Comparison of ENCODE assay signal across 28 cellular contexts in genomic region chr15:47607750-47608149, GRCh38.
A peak's percentile ranks its signal among the peaks of the same experiment; 100 is the strongest.
DNase-seq lines count a peak whose midpoint lies in the region; ATAC-seq, FAIRE-seq and TF ChIP-seq lines count a peak whose summit lies in the region.
"Had no signal": no experiment of that assay in that cellular context is flagged by ENCODE, and none has a peak within 500 bp of the region (broad histone marks: within the 10 kb centered on the region; RNA-seq: fewer than 3 reads in every experiment).

No MANE protein-coding gene starts in this region.

- DNase-seq in heart left ventricle (no peak), cardiac septum (ENCODE audit: low spot score) (no peak), astrocyte (ENCODE audit: low read depth) (peak; percentile 36), left ventricle myocardium superior (no peak), thyroid gland (peak; percentile 5 to 26), NCI-H526 (lab: John Stamatoyannopoulos, UW) (no peak), RWPE1 (ENCODE audit: low spot score) (no peak), hepatic stellate cell (ENCODE audit: low spot score) (no peak)
- DNase-seq: activated CD4-positive, alpha-beta T cell treated with anti-CD3 and anti-CD28 coated beads, Interleukin-2, amount 50 U/mL, for 1 hour; activated CD8-positive, alpha-beta memory T cell treated with anti-CD3 and anti-CD28 coated beads, Interleukin-2, amount 10 ng/mL, durations not matched to agents 7 days and 5 days; activated naive CD4-positive, alpha-beta T cell; activated T-cell treated with anti-CD3 and anti-CD28 coated beads, Interleukin-2, amount 50 U/mL, for 72 hours; cortex of kidney; DMS79 treated with DMSO at 0.1 percent for 48 hours; gastrocnemius medialis; KBM-7; lower lobe of right lung; natural killer cell; NCI-H1105 treated with DMSO at 0.1 percent for 48 hours; NCI-H2029; stimulated activated CD4-positive, alpha-beta T cell treated with anti-CD3 and anti-CD28 coated beads, Interleukin-2, amount 100 ng/mL, for 24 hours had no signal

- intact Hi-C loops in heart left ventricle (cut with DNase I): no loop called here
- intact Hi-C loops in cardiac septum (cut with DNase I): loop anchor here (5.0 kb wide), 1 partner anchor 95 kb away; no protein-coding TSS in a partner anchor
- intact Hi-C loops in left ventricle myocardium superior (cut with micrococcal nuclease): no loop called here
- intact Hi-C loops in thyroid gland (cut with DNase I): no loop called here

- TF ChIP-seq POLR2A in heart left ventricle (IDR thresholded peaks at IDR 0.05): no peak
- no peak for TF ChIP-seq POLR2A in thyroid gland (IDR thresholded peaks at IDR 0.05)

- WGBS in heart left ventricle, 4 donors: 5 to 19% (median 7%) methylated on average over 1 of the region's 1 CpG
- 42 to 52% methylated on average over 1 of the region's 1 CpG for WGBS in thyroid gland, 2 donors

- peaks cover 0 to 8% (median 0%) of the 10 kb centered on the region in 9 donors for H3K27me3 ChIP-seq in heart left ventricle
- no peaks in the 10 kb centered on the region for H3K27me3 ChIP-seq in astrocyte (ENCODE audit: insufficient read depth, low read length)
- H3K27me3 ChIP-seq in thyroid gland: no peaks in the 10 kb centered on the region
- H3K27me3 ChIP-seq: BLaER1, gastrocnemius medialis had no signal

- H3K4me2 ChIP-seq in astrocyte (ENCODE audit: low read length): no peak overlapping the region
- H3K4me2 ChIP-seq: BLaER1 had no signal

- no peaks in the 10 kb centered on the region for H3K36me3 Mint-ChIP-seq in astrocyte (ENCODE audit: low read depth, unreplicated experiment)
- H3K36me3 Mint-ChIP-seq: activated CD8-positive, alpha-beta memory T cell treated with anti-CD3 and anti-CD28 coated beads, Interleukin-2, amount 10 ng/mL, durations not matched to agents 7 days and 5 days; natural killer cell; type B pancreatic cell; WTC11 had no signal

- H3K9ac ChIP-seq in astrocyte (ENCODE audit: low read length): no peak overlapping the region
- H3K9ac ChIP-seq: BLaER1 had no signal

- no peak overlapping the region for H3K4me3 Mint-ChIP-seq in astrocyte (ENCODE audit: unreplicated experiment)
- H3K4me3 Mint-ChIP-seq: activated CD8-positive, alpha-beta memory T cell treated with anti-CD3 and anti-CD28 coated beads, Interleukin-2, amount 10 ng/mL, durations not matched to agents 7 days and 5 days; activated T-cell treated with anti-CD3 and anti-CD28 coated beads, Interleukin-2, amount 50 U/mL, for 72 hours; natural killer cell; T-helper 2 cell treated with Interferon-gamma antibody and Interleukin-4, amounts not matched to agents 5 μg/mL and 100 μg/mL, for 36 hours; type B pancreatic cell; WTC11 had no signal

- no peak for TF ChIP-seq CTCF in heart left ventricle (IDR thresholded peaks at IDR 0.05)
- no peak for TF ChIP-seq CTCF in astrocyte (IDR thresholded peaks at IDR 0.05; ENCODE audit: insufficient read depth, low read depth, low read length)
- TF ChIP-seq CTCF in thyroid gland (IDR thresholded peaks at IDR 0.05): no peak
- no peak for TF ChIP-seq CTCF in RWPE1 (conservative IDR thresholded peaks at IDR 0.05; ENCODE audit: low read depth)

- CTCF ChIA-PET in RWPE1 (lab: Yijun Ruan, JAX): no interaction called here

- no peak overlapping the region for H2AFZ ChIP-seq in astrocyte (ENCODE audit: low read depth, low read length)

- H3K79me2 ChIP-seq in astrocyte (ENCODE audit: insufficient read depth, low read length): no peaks in the 10 kb centered on the region

- peaks cover 0 to 12% (median 8%) of the 10 kb centered on the region in 12 donors for H3K4me1 ChIP-seq in heart left ventricle
- no peaks in the 10 kb centered on the region for H3K4me1 ChIP-seq in astrocyte (ENCODE audit: insufficient read depth, low read length)
- peaks cover 3 to 12% of the 10 kb centered on the region in 2 donors for H3K4me1 ChIP-seq in thyroid gland
- H3K4me1 ChIP-seq: BLaER1, gastrocnemius medialis, HAP-1, lower lobe of right lung had no signal

- no peaks in the 10 kb centered on the region for H3K27me3 Mint-ChIP-seq in astrocyte (ENCODE audit: low read depth, unreplicated experiment)
- H3K27me3 Mint-ChIP-seq: activated CD8-positive, alpha-beta memory T cell treated with anti-CD3 and anti-CD28 coated beads, Interleukin-2, amount 10 ng/mL, durations not matched to agents 7 days and 5 days; type B pancreatic cell had no signal

- no peak overlapping the region for H3K27ac Mint-ChIP-seq in astrocyte (ENCODE audit: unreplicated experiment)
- H3K27ac Mint-ChIP-seq: activated CD8-positive, alpha-beta memory T cell treated with anti-CD3 and anti-CD28 coated beads, Interleukin-2, amount 10 ng/mL, durations not matched to agents 7 days and 5 days; activated T-cell treated with anti-CD3 and anti-CD28 coated beads, Interleukin-2, amount 50 U/mL, for 72 hours; natural killer cell; T-helper 2 cell treated with Interferon-gamma antibody and Interleukin-4, amounts not matched to agents 5 μg/mL and 100 μg/mL, for 36 hours; type B pancreatic cell; WTC11 had no signal

- H3K4me3 ChIP-seq in heart left ventricle (no peak overlapping the region), astrocyte (ENCODE audit: insufficient read depth, low read depth, low read length) (no peak overlapping the region), thyroid gland (replicated peaks in 1 of 3) (no peak overlapping the region)
- H3K4me3 ChIP-seq: BLaER1, gastrocnemius medialis, HAP-1, lower lobe of right lung had no signal

- H3K9me3 ChIP-seq in heart left ventricle (peaks cover 0 to 9% (median 0%) of the 10 kb centered on the region in 12 donors), astrocyte (ENCODE audit: insufficient read depth, low read depth, low read length) (no peaks in the 10 kb centered on the region), thyroid gland (no peaks in the 10 kb centered on the region)
- H3K9me3 ChIP-seq: BLaER1, gastrocnemius medialis, HAP-1, lower lobe of right lung had no signal

- peak; percentile 61 to 74 (median 64) for ATAC-seq in heart left ventricle
- peak; percentile 75 for ATAC-seq in left ventricle myocardium superior
- ATAC-seq: activated CD8-positive, alpha-beta memory T cell treated with anti-CD3 and anti-CD28 coated beads, Interleukin-2, amount 10 ng/mL, durations not matched to agents 7 days and 5 days; activated T-cell treated with anti-CD3 and anti-CD28 coated beads, Interleukin-2, amount 50 U/mL, for 72 hours; esophagus mucosa; gastrocnemius medialis; lower lobe of right lung; natural killer cell; WTC11 had no signal

- no peaks in the 10 kb centered on the region for H3K4me1 Mint-ChIP-seq in astrocyte (ENCODE audit: low read depth, unreplicated experiment)
- H3K4me1 Mint-ChIP-seq: activated CD8-positive, alpha-beta memory T cell treated with anti-CD3 and anti-CD28 coated beads, Interleukin-2, amount 10 ng/mL, durations not matched to agents 7 days and 5 days; natural killer cell; WTC11 had no signal

- FAIRE-seq in astrocyte (lab: Jason Lieb, UNC): no peak
- FAIRE-seq: bronchial epithelial cell had no signal

- H3K36me3 ChIP-seq in heart left ventricle (no peaks in the 10 kb centered on the region), astrocyte (ENCODE audit: insufficient read depth, low read length) (no peaks in the 10 kb centered on the region), thyroid gland (no peaks in the 10 kb centered on the region)
- H3K36me3 ChIP-seq: BLaER1, gastrocnemius medialis, HAP-1, lower lobe of right lung had no signal

- H3K27ac ChIP-seq in heart left ventricle (no peak overlapping the region), astrocyte (ENCODE audit: low read depth, low read length) (no peak overlapping the region), thyroid gland (no peak overlapping the region), RWPE1 (no peak overlapping the region)
- H3K27ac ChIP-seq: BLaER1, gastrocnemius medialis, lower lobe of right lung had no signal

- no peaks in the 10 kb centered on the region for H3K9me3 Mint-ChIP-seq in astrocyte (ENCODE audit: unreplicated experiment)
- H3K9me3 Mint-ChIP-seq: T-helper 2 cell treated with Interferon-gamma antibody and Interleukin-4, amounts not matched to agents 5 μg/mL and 100 μg/mL, for 36 hours; type B pancreatic cell had no signal

- no peaks in the 10 kb centered on the region for H4K20me1 ChIP-seq in astrocyte (ENCODE audit: insufficient read depth, low read length)
- H4K20me1 ChIP-seq: BLaER1 had no signal

- POLR2A ChIA-PET in RWPE1 (lab: Yijun Ruan, JAX; ENCODE audit: low non-redundant PET): no interaction called here

Comparison
In these comparisons a context has a peak if more than half of its experiments do, and no peak if none do; other contexts are left out.
1. DNase-seq: peak in astrocyte (single experiment) and thyroid gland (2 of 2); none in heart left ventricle (0 of 5), cardiac septum (single experiment), left ventricle myocardium superior (single experiment), NCI-H526 (0 of 2), RWPE1 (single experiment) and hepatic stellate cell (single experiment).